9 cellular contexts compared by ENCODE assay signal in the genomic region with DNA sequence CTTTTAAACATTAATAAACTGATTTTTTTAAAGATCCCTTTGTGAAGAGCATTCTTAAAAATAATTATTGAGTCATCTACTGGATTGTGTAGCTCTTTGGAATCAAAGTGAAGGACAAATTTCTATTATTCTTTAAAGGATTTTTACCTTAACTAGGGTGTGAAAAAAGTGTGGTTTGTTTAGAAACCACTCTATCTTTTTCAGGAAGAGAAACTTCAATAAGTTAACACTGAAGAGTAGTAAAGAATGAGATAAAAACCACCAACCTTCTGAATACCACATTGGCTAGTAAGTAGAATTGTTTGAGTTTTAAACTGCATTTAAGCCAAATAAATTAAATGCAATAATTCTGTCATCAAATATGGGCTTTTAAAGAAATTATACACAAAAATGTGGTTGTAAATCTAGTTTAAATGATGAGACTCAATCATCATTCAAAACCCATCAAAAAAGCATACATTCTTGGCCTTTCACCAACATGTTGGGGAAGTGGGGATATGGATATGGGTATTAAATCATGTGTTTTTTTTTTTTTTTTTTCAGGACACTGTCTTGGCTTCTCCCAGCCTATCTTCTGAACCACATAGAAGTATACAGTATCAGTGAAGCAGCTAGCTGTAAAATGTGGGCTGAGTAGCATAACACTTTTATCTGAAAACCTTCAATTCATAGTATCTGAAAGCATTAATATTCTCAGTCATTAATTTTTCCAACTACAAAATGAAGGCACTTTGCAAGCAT. TPM values are rescaled to one million over a fixed set of nuclear protein-coding genes. Genes with fewer than 3 reads are reported as not detected.
DNase-seq lines count a peak whose midpoint lies in the region; ATAC-seq and TF ChIP-seq lines count a peak whose summit lies in the region.
"Had no signal": no experiment of that assay in that cellular context is flagged by ENCODE, and none has a peak within 500 bp of the region (broad histone marks: within the 10 kb centered on the region; RNA-seq: fewer than 3 reads in every experiment).

No MANE protein-coding gene starts in this region.

- TF ChIP-seq CTCF in heart right ventricle (IDR thresholded peaks at IDR 0.05) (no peak), uterus (IDR thresholded peaks at IDR 0.05) (no peak)

- peaks cover 69% of the 10 kb centered on the region for H3K36me3 Mint-ChIP-seq in activated naive CD8-positive, alpha-beta T cell treated with anti-CD3 and anti-CD28 coated beads for 36 hours

- H3K9me3 Mint-ChIP-seq in activated naive CD8-positive, alpha-beta T cell treated with anti-CD3 and anti-CD28 coated beads for 36 hours = peaks cover 8% of the 10 kb centered on the region

- peak overlapping the region; percentile 5 for H3K27ac Mint-ChIP-seq in activated naive CD8-positive, alpha-beta T cell treated with anti-CD3 and anti-CD28 coated beads for 36 hours

- no peak for TF ChIP-seq POLR2A in uterus (IDR thresholded peaks at IDR 0.05)

- peaks cover 0 to 67% (median 35%) of the 10 kb centered on the region in 9 donors for H3K4me1 ChIP-seq in heart right ventricle
- peaks cover 0 to 4% of the 10 kb centered on the region in 2 donors for H3K4me1 ChIP-seq in uterus

- peak overlapping the region; percentile 23 for H3K4me3 Mint-ChIP-seq in activated naive CD8-positive, alpha-beta T cell treated with anti-CD3 and anti-CD28 coated beads for 36 hours

- DNase-seq in heart right ventricle = no peak
- no peak for DNase-seq in Right ventricle myocardium superior
- DNase-seq in activated naive CD8-positive, alpha-beta T cell treated with anti-CD3 and anti-CD28 coated beads for 36 hours = no peak
- DNase-seq in uterus = no peak
- no peak for DNase-seq in AG20443 (ENCODE audit: low spot score)
- DNase-seq in cerebellar cortex (ENCODE audit: low spot score) = no peak
- DNase-seq: NCI-H510A treated with DMSO at 0.1 percent for 48 hours had no signal

- ATAC-seq in heart right ventricle = no peak
- no peak for ATAC-seq in Right ventricle myocardium superior (ENCODE audit: poor library complexity)
- ATAC-seq in HG03060 (IDR thresholded peaks at IDR 0.05; ENCODE audit: low read depth, unreplicated experiment) = peak; percentile 36
- no peak for ATAC-seq in GM21737 (IDR thresholded peaks at IDR 0.05; ENCODE audit: unreplicated experiment)

- H3K4me3 ChIP-seq in heart right ventricle (peak overlapping the region in 7 of 10 donors; percentile 57 to 90 (median 73)), uterus (no peak overlapping the region)

- H3K36me3 ChIP-seq in heart right ventricle (peaks cover 0 to 47% (median 0%) of the 10 kb centered on the region in 9 donors), uterus (no peaks in the 10 kb centered on the region)

- H3K4me1 Mint-ChIP-seq in activated naive CD8-positive, alpha-beta T cell treated with anti-CD3 and anti-CD28 coated beads for 36 hours = peaks cover 40% of the 10 kb centered on the region

- intact Hi-C loops in heart right ventricle (cut with DNase I) = loop anchor here in 2 of 10 donors (5.0 kb wide), 2 partner anchors 46 to 319 kb away; no protein-coding TSS in a partner anchor
- intact Hi-C loops in Right ventricle myocardium superior (cut with DNase I) = no loop called here
- intact Hi-C loops in uterus (cut with DNase I; ENCODE audit: low total_unique reads) = no loop called here

- H3K27me3 ChIP-seq in heart right ventricle = no peaks in the 10 kb centered on the region
- peaks cover 0 to 4% of the 10 kb centered on the region in 2 donors for H3K27me3 ChIP-seq in uterus

- no peaks in the 10 kb centered on the region for H3K27me3 Mint-ChIP-seq in activated naive CD8-positive, alpha-beta T cell treated with anti-CD3 and anti-CD28 coated beads for 36 hours

- H3K9me3 ChIP-seq in heart right ventricle (no peaks in the 10 kb centered on the region), uterus (no peaks in the 10 kb centered on the region)

- H3K27ac ChIP-seq in heart right ventricle (peak overlapping the region; percentile 24 to 99 (median 96)), uterus (peak overlapping the region; percentile 19 to 84)

RNA-seq across cellular contexts. Expression of a gene that starts 4.8 kb away (rescaled TPM):
- total RNA-seq in heart right ventricle (10 to 100 TPM; 37.4 to 82.2 (median 55.2) TPM), Right ventricle myocardium superior (50.9 TPM), uterus (10 to 100 TPM; 25.6 to 97.9 (median 64.2) TPM)
- polyA plus RNA-seq in heart right ventricle = 10 to 100 TPM; 50.3 to 51.2 TPM
- total RNA-seq in activated naive CD8-positive, alpha-beta T cell treated with anti-CD3 and anti-CD28 coated beads for 36 hours = 10 to 100 TPM; 72.6 to 75.9 TPM

Comparison
In these comparisons a context has a peak if more than half of its experiments do, and no peak if none do; other contexts are left out.
1. H3K4me3 ChIP-seq: peak in heart right ventricle (7 of 10); none in uterus (0 of 2).